ENCODE assay signal across 21 cellular contexts in genomic region chr1:184326278-184326677, GRCh38.
"Had no signal": no experiment of that assay in that cellular context is flagged by ENCODE, and none has a peak within 500 bp of the region (broad histone marks: within the 10 kb centered on the region; RNA-seq: fewer than 3 reads in every experiment).

No MANE protein-coding gene starts in this region.

- H3K4me3 ChIP-seq: dorsolateral prefrontal cortex, esophagus squamous epithelium, heart left ventricle, lung, smooth muscle cell, upper lobe of right lung had no signal

- H3K4me3 Mint-ChIP-seq: activated CD4-positive, alpha-beta T cell treated with anti-CD3 and anti-CD28 coated beads, Interleukin-2, amount 10 ng/mL, durations not matched to agents 7 days and 5 days; activated naive CD4-positive, alpha-beta T cell treated with anti-CD3 and anti-CD28 coated beads, Interleukin-2, amount 50 U/mL, for 24 hours; brain; natural killer cell; T-cell; T-helper 2 cell treated with Interferon-gamma antibody and Interleukin-4, amounts not matched to agents 5 μg/mL and 100 μg/mL, for 36 hours had no signal

- H3K4me1 ChIP-seq: upper lobe of right lung had no signal

- H3K27me3 Mint-ChIP-seq: brain had no signal

- H3K4me1 Mint-ChIP-seq: activated CD4-positive, alpha-beta T cell treated with anti-CD3 and anti-CD28 coated beads, Interleukin-2, amount 10 ng/mL, durations not matched to agents 7 days and 5 days; activated naive CD4-positive, alpha-beta T cell treated with anti-CD3 and anti-CD28 coated beads, Interleukin-2, amount 50 U/mL, for 24 hours; natural killer cell; T-cell had no signal

- H3K36me3 Mint-ChIP-seq: activated naive CD4-positive, alpha-beta T cell treated with anti-CD3 and anti-CD28 coated beads, Interleukin-2, amount 50 U/mL, for 24 hours; brain; natural killer cell; T-cell had no signal

- DNase-seq: activated CD4-positive, alpha-beta T cell treated with anti-CD3 and anti-CD28 coated beads, Interleukin-2, amount 10 ng/mL, durations not matched to agents 7 days and 5 days; activated CD4-positive, CD25-positive, alpha-beta regulatory T cell treated with anti-CD3 and anti-CD28 coated beads, Interleukin-2, amount 50 U/mL, for 72 hours; activated gamma-delta T cell treated with Interleukin-2 at 50 U/mL for 16 hours; activated T-cell treated with anti-CD3 and anti-CD28 coated beads, Interleukin-2, amount 50 U/mL, for 1 hour; aorta; caudate nucleus; dorsolateral prefrontal cortex; esophagus squamous epithelium; heart left ventricle; natural killer cell; stimulated activated CD4-positive, alpha-beta T cell treated with anti-CD3 and anti-CD28 coated beads, Interleukin-4, amount 100 ng/mL, for 1 hour; stimulated activated naive CD8-positive, alpha-beta T cell treated with anti-CD3 and anti-CD28 coated beads, Interleukin-15, Interleukin-2, amounts not matched to agents 100 U/mL and 50 U/mL, for 24 hours; T-cell; upper lobe of right lung; WERI-Rb-1 had no signal

- ATAC-seq: heart left ventricle; natural killer cell; sciatic nerve; stimulated activated naive CD8-positive, alpha-beta T cell treated with anti-CD3 and anti-CD28 coated beads, Interleukin-15, Interleukin-2, amounts not matched to agents 100 U/mL and 50 U/mL, for 24 hours; T-cell; upper lobe of right lung had no signal

- H3K9me3 ChIP-seq: esophagus squamous epithelium, heart left ventricle, upper lobe of right lung had no signal

- H3K27ac Mint-ChIP-seq: activated CD4-positive, alpha-beta T cell treated with anti-CD3 and anti-CD28 coated beads, Interleukin-2, amount 10 ng/mL, durations not matched to agents 7 days and 5 days; activated naive CD4-positive, alpha-beta T cell treated with anti-CD3 and anti-CD28 coated beads, Interleukin-2, amount 50 U/mL, for 24 hours; brain; natural killer cell; T-cell; T-helper 2 cell treated with Interferon-gamma antibody and Interleukin-4, amounts not matched to agents 5 μg/mL and 100 μg/mL, for 36 hours had no signal

- H3K27ac ChIP-seq: dorsolateral prefrontal cortex, esophagus squamous epithelium, heart left ventricle, upper lobe of right lung, WERI-Rb-1 had no signal

- H3K9me3 Mint-ChIP-seq: activated CD4-positive, alpha-beta T cell treated with anti-CD3 and anti-CD28 coated beads, Interleukin-2, amount 10 ng/mL, durations not matched to agents 7 days and 5 days; activated naive CD4-positive, alpha-beta T cell treated with anti-CD3 and anti-CD28 coated beads, Interleukin-2, amount 50 U/mL, for 24 hours; natural killer cell; T-cell; T-helper 2 cell treated with Interferon-gamma antibody and Interleukin-4, amounts not matched to agents 5 μg/mL and 100 μg/mL, for 36 hours had no signal

- H3K36me3 ChIP-seq: esophagus squamous epithelium, heart left ventricle, upper lobe of right lung, WERI-Rb-1 had no signal

- H3K27me3 ChIP-seq: esophagus squamous epithelium, heart left ventricle, upper lobe of right lung had no signal
